In the genomic region with DNA sequence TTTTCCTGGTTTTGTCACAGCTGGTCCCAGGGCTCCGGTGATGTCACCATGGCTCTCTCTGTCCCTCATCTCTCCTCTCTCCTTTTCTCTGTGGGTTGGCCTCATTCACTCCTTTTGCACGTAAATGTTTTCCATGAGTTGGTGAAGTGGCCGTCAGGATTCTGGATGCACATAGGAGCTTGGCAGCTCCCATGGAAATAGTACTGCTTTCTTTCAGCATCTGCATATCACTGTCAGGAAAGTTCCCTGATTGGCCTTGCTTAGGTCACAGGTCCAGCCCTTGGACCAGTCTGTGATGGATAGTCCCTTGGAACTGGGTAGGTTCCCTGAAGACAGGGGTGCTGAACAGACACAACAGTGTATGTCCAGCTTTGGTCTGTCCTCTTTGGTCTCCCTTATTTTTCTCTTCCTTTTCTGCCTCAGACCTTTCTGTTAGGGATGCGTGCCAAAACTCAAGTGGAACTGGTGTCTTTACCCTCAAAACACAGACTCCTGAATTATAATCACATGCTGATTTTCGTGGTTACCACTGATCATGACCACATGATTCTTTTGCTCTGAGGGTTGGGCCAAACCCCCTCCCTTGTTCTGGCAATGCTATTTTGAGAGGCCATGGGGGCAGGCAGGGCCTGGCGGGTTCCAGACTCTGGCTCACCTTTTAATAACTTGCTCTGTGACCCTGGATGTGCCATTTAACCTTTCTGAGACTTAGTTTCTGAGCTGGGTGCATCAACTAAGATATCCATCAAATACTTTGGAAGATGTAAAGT, we compare ENCODE assay signal across 13 cellular contexts.
DNase-seq lines count a peak whose midpoint lies in the region; ATAC-seq, FAIRE-seq and TF ChIP-seq lines count a peak whose summit lies in the region.
"Had no signal": no experiment of that assay in that cellular context is flagged by ENCODE, and none has a peak within 500 bp of the region (broad histone marks: within the 10 kb centered on the region; RNA-seq: fewer than 3 reads in every experiment).

No MANE protein-coding gene starts in this region.

- H3K4me1 ChIP-seq in DOHH2 (ENCODE audit: control insufficient read depth, low read length) (peaks cover 79% of the 10 kb centered on the region), astrocyte (ENCODE audit: insufficient read depth, low read length) (peaks cover 7% of the 10 kb centered on the region)

- H3K36me3 Mint-ChIP-seq in astrocyte (ENCODE audit: low read depth, unreplicated experiment): peaks cover 14% of the 10 kb centered on the region
- peaks cover 3 to 15% (median 4%) of the 10 kb centered on the region in 3 donors for H3K36me3 Mint-ChIP-seq in naive thymus-derived CD8-positive, alpha-beta T cell

- peaks cover 20% of the 10 kb centered on the region for H3K4me1 Mint-ChIP-seq in astrocyte (ENCODE audit: low read depth, unreplicated experiment)
- peaks cover 52 to 82% (median 77%) of the 10 kb centered on the region in 4 donors for H3K4me1 Mint-ChIP-seq in naive thymus-derived CD8-positive, alpha-beta T cell

- no peaks in the 10 kb centered on the region for H3K27me3 Mint-ChIP-seq in astrocyte (ENCODE audit: low read depth, unreplicated experiment)
- no peaks in the 10 kb centered on the region for H3K27me3 Mint-ChIP-seq in naive thymus-derived CD8-positive, alpha-beta T cell

- no peak for FAIRE-seq in astrocyte (lab: Jason Lieb, UNC)
- FAIRE-seq: H54, pancreas had no signal

- H4K20me1 ChIP-seq in DOHH2 (ENCODE audit: control insufficient read depth, insufficient read depth, low read depth, low read length) (no peaks in the 10 kb centered on the region), astrocyte (ENCODE audit: insufficient read depth, low read length) (peaks cover 55% of the 10 kb centered on the region)

- no peak overlapping the region for H2AFZ ChIP-seq in astrocyte (ENCODE audit: low read depth, low read length)

- no peaks in the 10 kb centered on the region for H3K9me2 ChIP-seq in DOHH2 (replicated peaks; ENCODE audit: control insufficient read depth, low read length)

- TF ChIP-seq CTCF in DOHH2 (IDR thresholded peaks at IDR 0.05; ENCODE audit: low read depth, low read length, poor library complexity, severe bottlenecking) (no peak), astrocyte (IDR thresholded peaks at IDR 0.05; ENCODE audit: insufficient read depth, low read depth, low read length) (no peak)

- H3K36me3 ChIP-seq in DOHH2 (ENCODE audit: control insufficient read depth, low read length) (peaks cover 49% of the 10 kb centered on the region), astrocyte (ENCODE audit: insufficient read depth, low read length) (no peaks in the 10 kb centered on the region)
- H3K36me3 ChIP-seq: pancreas had no signal

- H3K4me2 ChIP-seq in DOHH2 (ENCODE audit: low read length) (peak overlapping the region; percentile 100), astrocyte (ENCODE audit: low read length) (no peak overlapping the region)

- no peak for ATAC-seq in naive thymus-derived CD8-positive, alpha-beta T cell
- ATAC-seq in HG02588 (IDR thresholded peaks at IDR 0.05; ENCODE audit: unreplicated experiment) (no peak), GM21381 (IDR thresholded peaks at IDR 0.05; ENCODE audit: unreplicated experiment) (no peak)
- ATAC-seq: left colon, pancreas had no signal

- H3K79me2 ChIP-seq in DOHH2 (ENCODE audit: control insufficient read depth, low read length) (peaks cover 91% of the 10 kb centered on the region), astrocyte (ENCODE audit: insufficient read depth, low read length) (peaks cover 12% of the 10 kb centered on the region)

- DNase-seq in LHCN-M2 (ENCODE audit: low read depth) (peak; percentile 43), astrocyte (ENCODE audit: low read depth) (peak; percentile 42), cerebellar nuclear complex (lab: John Stamatoyannopoulos, UW) (no peak)
- DNase-seq in naive thymus-derived CD8-positive, alpha-beta T cell: no peak
- DNase-seq: DMS 273 treated with DMSO at 0.1 percent for 48 hours; left colon; pancreas; stimulated activated CD4-positive, alpha-beta T cell treated with anti-CD3 and anti-CD28 coated beads, Interleukin-4, amount 100 ng/mL, for 24 hours; substantia nigra had no signal

- H3K27ac Mint-ChIP-seq in astrocyte (ENCODE audit: unreplicated experiment): no peak overlapping the region
- peak overlapping the region in 6 of 10 donors; percentile 16 to 76 (median 52) for H3K27ac Mint-ChIP-seq in naive thymus-derived CD8-positive, alpha-beta T cell

- H3K4me3 ChIP-seq in DOHH2 (ENCODE audit: low read length) (peak overlapping the region; percentile 78), astrocyte (ENCODE audit: insufficient read depth, low read depth, low read length) (no peak overlapping the region)
- H3K4me3 ChIP-seq: pancreas had no signal

- H3F3A ChIP-seq in DOHH2 (ENCODE audit: control insufficient read depth, insufficient read depth): peaks cover 31% of the 10 kb centered on the region

- H3K27ac ChIP-seq in DOHH2 (ENCODE audit: low read depth, low read length): peak overlapping the region; percentile 100
- no peak overlapping the region for H3K27ac ChIP-seq in astrocyte (ENCODE audit: low read depth, low read length)

- POLR2A ChIA-PET in naive thymus-derived CD8-positive, alpha-beta T cell (lab: Charles Lee): no interaction called here

- H3K27me3 ChIP-seq in DOHH2 (ENCODE audit: control insufficient read depth, low read length): no peaks in the 10 kb centered on the region
- no peaks in the 10 kb centered on the region for H3K27me3 ChIP-seq in astrocyte (ENCODE audit: insufficient read depth, low read length)
- H3K27me3 ChIP-seq: pancreas had no signal

- peaks cover 3% of the 10 kb centered on the region for H3K9me3 Mint-ChIP-seq in astrocyte (ENCODE audit: unreplicated experiment)
- no peaks in the 10 kb centered on the region for H3K9me3 Mint-ChIP-seq in naive thymus-derived CD8-positive, alpha-beta T cell

- no peaks in the 10 kb centered on the region for H3K9me3 ChIP-seq in DOHH2 (ENCODE audit: control insufficient read depth, insufficient read depth, low read length)
- no peaks in the 10 kb centered on the region for H3K9me3 ChIP-seq in astrocyte (ENCODE audit: insufficient read depth, low read depth, low read length)
- H3K9me3 ChIP-seq: pancreas had no signal

- no peak overlapping the region for H3K4me3 Mint-ChIP-seq in astrocyte (ENCODE audit: unreplicated experiment)
- peak overlapping the region in 5 of 10 donors; percentile 2 to 49 (median 24) for H3K4me3 Mint-ChIP-seq in naive thymus-derived CD8-positive, alpha-beta T cell

- no peak overlapping the region for H3K9ac ChIP-seq in astrocyte (ENCODE audit: low read length)

Comparison
In these comparisons a context has a peak if more than half of its experiments do, and no peak if none do; other contexts are left out.
1. DNase-seq: peak in LHCN-M2 (single experiment) and astrocyte (single experiment); none in naive thymus-derived CD8-positive, alpha-beta T cell (0 of 10) and cerebellar nuclear complex (0 of 2).